In the genomic region with DNA sequence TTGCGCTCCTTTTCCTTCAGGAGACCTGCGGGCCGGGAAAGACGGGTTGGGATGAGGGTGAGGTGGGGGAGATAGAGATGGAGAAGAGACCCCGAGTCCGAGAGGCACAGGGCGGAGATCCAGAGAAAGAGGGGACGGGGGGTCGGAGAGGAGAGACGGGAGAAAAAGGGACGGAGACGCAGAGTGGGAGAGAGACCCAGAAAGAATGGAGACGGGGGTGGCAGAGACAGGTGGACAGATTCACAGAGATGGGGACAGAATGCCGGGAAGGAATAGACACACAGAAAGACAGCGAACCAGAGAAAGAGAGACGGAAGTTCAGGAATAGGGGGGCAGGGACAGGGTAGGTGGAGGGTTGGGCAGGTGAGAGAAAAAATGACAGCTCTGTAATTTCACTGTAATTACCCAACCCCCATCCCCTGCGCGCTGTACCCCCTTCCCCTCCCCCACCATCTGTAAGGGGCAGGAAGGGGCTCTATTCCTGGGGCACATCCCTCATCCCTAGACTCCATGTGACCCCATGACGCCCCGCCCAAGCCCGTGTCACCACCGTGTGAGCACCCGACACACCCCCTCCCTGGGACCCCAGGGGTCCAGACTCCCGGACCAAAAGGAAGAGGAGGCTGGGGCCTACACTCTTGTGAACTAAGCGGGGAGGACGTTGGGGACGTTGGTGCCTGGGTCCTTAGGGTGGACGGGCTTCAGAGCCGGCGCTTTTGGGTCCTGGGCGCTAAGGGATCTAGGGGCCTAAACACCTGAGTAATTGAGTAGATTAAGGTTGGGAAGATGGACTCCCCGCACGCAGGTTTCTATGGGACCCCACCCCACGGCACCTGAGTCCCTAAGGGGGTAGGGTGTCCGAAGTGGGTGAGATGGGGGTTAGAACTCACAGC, we compare ENCODE assay signal across 2 cellular contexts.
TF ChIP-seq lines count a peak whose summit lies in the region.

No MANE protein-coding gene starts in this region.

TF ChIP-seq in H1, 55 proteins besides CTCF, POLR2A, EP300 and RAD21:
- 0 out of 4 replicates have a peak, but pooled peaks of 1 of the 2 experiments have one; percentile 2 for TF ChIP-seq SIN3A (conservative IDR thresholded peaks at IDR 0.05 in 1 of 2, IDR thresholded peaks at IDR 0.05 in 1 of 2; ENCODE audit: low read depth in 1 of 2, low read length in 2 of 2)
- TF ChIP-seq SP4 (IDR thresholded peaks at IDR 0.05; ENCODE audit: low read length): no peak
- TF ChIP-seq CHD1 (IDR thresholded peaks at IDR 0.05; ENCODE audit: low read depth, low read length): no peak
- TF ChIP-seq EZH2 (IDR thresholded peaks at IDR 0.05; ENCODE audit: low read depth, low read length, severe bottlenecking): no peak
- TF ChIP-seq, protein P1, sequence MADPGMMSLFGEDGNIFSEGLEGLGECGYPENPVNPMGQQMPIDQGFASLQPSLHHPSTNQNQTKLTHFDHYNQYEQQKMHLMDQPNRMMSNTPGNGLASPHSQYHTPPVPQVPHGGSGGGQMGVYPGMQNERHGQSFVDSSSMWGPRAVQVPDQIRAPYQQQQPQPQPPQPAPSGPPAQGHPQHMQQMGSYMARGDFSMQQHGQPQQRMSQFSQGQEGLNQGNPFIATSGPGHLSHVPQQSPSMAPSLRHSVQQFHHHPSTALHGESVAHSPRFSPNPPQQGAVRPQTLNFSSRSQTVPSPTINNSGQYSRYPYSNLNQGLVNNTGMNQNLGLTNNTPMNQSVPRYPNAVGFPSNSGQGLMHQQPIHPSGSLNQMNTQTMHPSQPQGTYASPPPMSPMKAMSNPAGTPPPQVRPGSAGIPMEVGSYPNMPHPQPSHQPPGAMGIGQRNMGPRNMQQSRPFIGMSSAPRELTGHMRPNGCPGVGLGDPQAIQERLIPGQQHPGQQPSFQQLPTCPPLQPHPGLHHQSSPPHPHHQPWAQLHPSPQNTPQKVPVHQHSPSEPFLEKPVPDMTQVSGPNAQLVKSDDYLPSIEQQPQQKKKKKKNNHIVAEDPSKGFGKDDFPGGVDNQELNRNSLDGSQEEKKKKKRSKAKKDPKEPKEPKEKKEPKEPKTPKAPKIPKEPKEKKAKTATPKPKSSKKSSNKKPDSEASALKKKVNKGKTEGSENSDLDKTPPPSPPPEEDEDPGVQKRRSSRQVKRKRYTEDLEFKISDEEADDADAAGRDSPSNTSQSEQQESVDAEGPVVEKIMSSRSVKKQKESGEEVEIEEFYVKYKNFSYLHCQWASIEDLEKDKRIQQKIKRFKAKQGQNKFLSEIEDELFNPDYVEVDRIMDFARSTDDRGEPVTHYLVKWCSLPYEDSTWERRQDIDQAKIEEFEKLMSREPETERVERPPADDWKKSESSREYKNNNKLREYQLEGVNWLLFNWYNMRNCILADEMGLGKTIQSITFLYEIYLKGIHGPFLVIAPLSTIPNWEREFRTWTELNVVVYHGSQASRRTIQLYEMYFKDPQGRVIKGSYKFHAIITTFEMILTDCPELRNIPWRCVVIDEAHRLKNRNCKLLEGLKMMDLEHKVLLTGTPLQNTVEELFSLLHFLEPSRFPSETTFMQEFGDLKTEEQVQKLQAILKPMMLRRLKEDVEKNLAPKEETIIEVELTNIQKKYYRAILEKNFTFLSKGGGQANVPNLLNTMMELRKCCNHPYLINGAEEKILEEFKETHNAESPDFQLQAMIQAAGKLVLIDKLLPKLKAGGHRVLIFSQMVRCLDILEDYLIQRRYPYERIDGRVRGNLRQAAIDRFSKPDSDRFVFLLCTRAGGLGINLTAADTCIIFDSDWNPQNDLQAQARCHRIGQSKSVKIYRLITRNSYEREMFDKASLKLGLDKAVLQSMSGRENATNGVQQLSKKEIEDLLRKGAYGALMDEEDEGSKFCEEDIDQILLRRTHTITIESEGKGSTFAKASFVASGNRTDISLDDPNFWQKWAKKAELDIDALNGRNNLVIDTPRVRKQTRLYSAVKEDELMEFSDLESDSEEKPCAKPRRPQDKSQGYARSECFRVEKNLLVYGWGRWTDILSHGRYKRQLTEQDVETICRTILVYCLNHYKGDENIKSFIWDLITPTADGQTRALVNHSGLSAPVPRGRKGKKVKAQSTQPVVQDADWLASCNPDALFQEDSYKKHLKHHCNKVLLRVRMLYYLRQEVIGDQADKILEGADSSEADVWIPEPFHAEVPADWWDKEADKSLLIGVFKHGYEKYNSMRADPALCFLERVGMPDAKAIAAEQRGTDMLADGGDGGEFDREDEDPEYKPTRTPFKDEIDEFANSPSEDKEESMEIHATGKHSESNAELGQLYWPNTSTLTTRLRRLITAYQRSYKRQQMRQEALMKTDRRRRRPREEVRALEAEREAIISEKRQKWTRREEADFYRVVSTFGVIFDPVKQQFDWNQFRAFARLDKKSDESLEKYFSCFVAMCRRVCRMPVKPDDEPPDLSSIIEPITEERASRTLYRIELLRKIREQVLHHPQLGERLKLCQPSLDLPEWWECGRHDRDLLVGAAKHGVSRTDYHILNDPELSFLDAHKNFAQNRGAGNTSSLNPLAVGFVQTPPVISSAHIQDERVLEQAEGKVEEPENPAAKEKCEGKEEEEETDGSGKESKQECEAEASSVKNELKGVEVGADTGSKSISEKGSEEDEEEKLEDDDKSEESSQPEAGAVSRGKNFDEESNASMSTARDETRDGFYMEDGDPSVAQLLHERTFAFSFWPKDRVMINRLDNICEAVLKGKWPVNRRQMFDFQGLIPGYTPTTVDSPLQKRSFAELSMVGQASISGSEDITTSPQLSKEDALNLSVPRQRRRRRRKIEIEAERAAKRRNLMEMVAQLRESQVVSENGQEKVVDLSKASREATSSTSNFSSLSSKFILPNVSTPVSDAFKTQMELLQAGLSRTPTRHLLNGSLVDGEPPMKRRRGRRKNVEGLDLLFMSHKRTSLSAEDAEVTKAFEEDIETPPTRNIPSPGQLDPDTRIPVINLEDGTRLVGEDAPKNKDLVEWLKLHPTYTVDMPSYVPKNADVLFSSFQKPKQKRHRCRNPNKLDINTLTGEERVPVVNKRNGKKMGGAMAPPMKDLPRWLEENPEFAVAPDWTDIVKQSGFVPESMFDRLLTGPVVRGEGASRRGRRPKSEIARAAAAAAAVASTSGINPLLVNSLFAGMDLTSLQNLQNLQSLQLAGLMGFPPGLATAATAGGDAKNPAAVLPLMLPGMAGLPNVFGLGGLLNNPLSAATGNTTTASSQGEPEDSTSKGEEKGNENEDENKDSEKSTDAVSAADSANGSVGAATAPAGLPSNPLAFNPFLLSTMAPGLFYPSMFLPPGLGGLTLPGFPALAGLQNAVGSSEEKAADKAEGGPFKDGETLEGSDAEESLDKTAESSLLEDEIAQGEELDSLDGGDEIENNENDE (IDR thresholded peaks at IDR 0.05; ENCODE audit: insufficient replicate concordance, low read length): no peak
- TF ChIP-seq GABPA (IDR thresholded peaks at IDR 0.05; ENCODE audit: borderline replicate concordance, insufficient read depth, low read length): no peak
- TF ChIP-seq, protein P2, sequence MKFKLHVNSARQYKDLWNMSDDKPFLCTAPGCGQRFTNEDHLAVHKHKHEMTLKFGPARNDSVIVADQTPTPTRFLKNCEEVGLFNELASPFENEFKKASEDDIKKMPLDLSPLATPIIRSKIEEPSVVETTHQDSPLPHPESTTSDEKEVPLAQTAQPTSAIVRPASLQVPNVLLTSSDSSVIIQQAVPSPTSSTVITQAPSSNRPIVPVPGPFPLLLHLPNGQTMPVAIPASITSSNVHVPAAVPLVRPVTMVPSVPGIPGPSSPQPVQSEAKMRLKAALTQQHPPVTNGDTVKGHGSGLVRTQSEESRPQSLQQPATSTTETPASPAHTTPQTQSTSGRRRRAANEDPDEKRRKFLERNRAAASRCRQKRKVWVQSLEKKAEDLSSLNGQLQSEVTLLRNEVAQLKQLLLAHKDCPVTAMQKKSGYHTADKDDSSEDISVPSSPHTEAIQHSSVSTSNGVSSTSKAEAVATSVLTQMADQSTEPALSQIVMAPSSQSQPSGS (IDR thresholded peaks at IDR 0.05; ENCODE audit: low read length): no peak
- no peak for TF ChIP-seq RBBP5 (IDR thresholded peaks at IDR 0.05; ENCODE audit: borderline replicate concordance, low read depth, low read length)

TF ChIP-seq in neural cell, 6 proteins besides CTCF, POLR2A, EP300 and RAD21:
- no peak for TF ChIP-seq MXI1 (conservative IDR thresholded peaks at IDR 0.05; ENCODE audit: poor library complexity, severe bottlenecking)
- no peak for TF ChIP-seq SMC3 (conservative IDR thresholded peaks at IDR 0.05; ENCODE audit: poor library complexity)
- no peak for TF ChIP-seq EZH2 (IDR thresholded peaks at IDR 0.05; ENCODE audit: borderline replicate concordance, insufficient read depth, low read length, poor library complexity, severe bottlenecking)
- no peak for TF ChIP-seq POLR2AphosphoS5 (IDR thresholded peaks at IDR 0.05)
- no peak for TF ChIP-seq TAF1 (IDR thresholded peaks at IDR 0.05; ENCODE audit: low read depth)
- TF ChIP-seq, protein P3, sequence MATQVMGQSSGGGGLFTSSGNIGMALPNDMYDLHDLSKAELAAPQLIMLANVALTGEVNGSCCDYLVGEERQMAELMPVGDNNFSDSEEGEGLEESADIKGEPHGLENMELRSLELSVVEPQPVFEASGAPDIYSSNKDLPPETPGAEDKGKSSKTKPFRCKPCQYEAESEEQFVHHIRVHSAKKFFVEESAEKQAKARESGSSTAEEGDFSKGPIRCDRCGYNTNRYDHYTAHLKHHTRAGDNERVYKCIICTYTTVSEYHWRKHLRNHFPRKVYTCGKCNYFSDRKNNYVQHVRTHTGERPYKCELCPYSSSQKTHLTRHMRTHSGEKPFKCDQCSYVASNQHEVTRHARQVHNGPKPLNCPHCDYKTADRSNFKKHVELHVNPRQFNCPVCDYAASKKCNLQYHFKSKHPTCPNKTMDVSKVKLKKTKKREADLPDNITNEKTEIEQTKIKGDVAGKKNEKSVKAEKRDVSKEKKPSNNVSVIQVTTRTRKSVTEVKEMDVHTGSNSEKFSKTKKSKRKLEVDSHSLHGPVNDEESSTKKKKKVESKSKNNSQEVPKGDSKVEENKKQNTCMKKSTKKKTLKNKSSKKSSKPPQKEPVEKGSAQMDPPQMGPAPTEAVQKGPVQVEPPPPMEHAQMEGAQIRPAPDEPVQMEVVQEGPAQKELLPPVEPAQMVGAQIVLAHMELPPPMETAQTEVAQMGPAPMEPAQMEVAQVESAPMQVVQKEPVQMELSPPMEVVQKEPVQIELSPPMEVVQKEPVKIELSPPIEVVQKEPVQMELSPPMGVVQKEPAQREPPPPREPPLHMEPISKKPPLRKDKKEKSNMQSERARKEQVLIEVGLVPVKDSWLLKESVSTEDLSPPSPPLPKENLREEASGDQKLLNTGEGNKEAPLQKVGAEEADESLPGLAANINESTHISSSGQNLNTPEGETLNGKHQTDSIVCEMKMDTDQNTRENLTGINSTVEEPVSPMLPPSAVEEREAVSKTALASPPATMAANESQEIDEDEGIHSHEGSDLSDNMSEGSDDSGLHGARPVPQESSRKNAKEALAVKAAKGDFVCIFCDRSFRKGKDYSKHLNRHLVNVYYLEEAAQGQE (IDR thresholded peaks at IDR 0.05; ENCODE audit: borderline replicate concordance): peak; percentile 4
